In the genomic region with DNA sequence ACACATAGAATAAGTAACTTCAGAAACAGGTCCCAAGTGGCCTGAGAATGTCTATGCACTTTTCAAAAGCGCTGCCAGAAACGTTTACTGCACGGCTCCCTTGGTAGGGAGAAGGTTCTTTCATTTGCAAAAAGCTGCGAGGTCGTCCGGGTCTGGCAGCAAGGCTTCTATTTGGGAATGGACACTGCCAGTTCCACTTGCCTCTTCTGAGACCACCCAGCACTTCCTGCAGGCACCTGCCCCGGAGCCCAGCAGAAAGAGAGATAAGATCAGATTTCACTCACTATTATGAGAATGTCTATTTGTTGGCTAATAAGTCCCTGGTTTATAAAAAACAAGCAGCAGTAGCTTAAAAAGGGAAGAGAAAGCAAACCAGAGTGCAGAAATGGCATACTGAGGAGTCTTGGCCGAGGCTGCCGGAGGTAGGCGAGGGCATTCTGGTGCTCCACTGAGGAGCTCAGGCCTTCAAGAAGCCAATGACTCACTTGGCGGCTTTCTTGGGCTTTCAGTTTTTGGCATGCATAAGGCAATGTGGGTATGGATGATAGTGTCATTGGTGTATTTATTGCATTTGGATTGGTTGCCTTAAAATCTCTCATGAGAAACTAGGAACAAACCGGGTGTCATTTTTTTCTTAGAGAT, we compare ENCODE assay signal across 8 cellular contexts.
A peak's percentile ranks its signal among the peaks of the same experiment; 100 is the strongest.
DNase-seq lines count a peak whose midpoint lies in the region; ATAC-seq and TF ChIP-seq lines count a peak whose summit lies in the region.

No MANE protein-coding gene starts in this region.

- peak; percentile 46 for ATAC-seq in HG02610 (IDR thresholded peaks at IDR 0.05; ENCODE audit: unreplicated experiment)
- ATAC-seq in HG02623 (IDR thresholded peaks at IDR 0.05; ENCODE audit: unreplicated experiment): no peak
- no peak for ATAC-seq in GM21737 (IDR thresholded peaks at IDR 0.05; ENCODE audit: unreplicated experiment)

- intact Hi-C loops in CD14-positive monocyte (cut with micrococcal nuclease): loop anchor here (10.0 kb wide), 1 partner anchor 123 kb away; the partner anchor contains the start of gene ARL5A (in 2 of the 2)

- peaks cover 0 to 3% (median 2%) of the 10 kb centered on the region in 3 donors for H3K27me3 Mint-ChIP-seq in CD14-positive monocyte (ENCODE audit: low read depth in 3 of 3)

- peak overlapping the region; percentile 4 to 34 for H3K4me3 ChIP-seq in right atrium auricular region

- peak overlapping the region; percentile 61 to 91 (median 80) for H3K27ac Mint-ChIP-seq in CD14-positive monocyte

- H3K4me1 Mint-ChIP-seq in CD14-positive monocyte: peaks cover 34% of the 10 kb centered on the region

- TF ChIP-seq CTCF in CD14-positive monocyte (IDR thresholded peaks at IDR 0.05) (peak; percentile 70), right atrium auricular region (IDR thresholded peaks at IDR 0.05) (peak in 1 of 2 donors; percentile 32)

- no peaks in the 10 kb centered on the region for H3K9me3 ChIP-seq in right atrium auricular region

- H3K27ac ChIP-seq in right atrium auricular region: no peak overlapping the region

- H3K4me3 Mint-ChIP-seq in CD14-positive monocyte: peak overlapping the region; percentile 78 to 90

- peaks cover 0 to 10% of the 10 kb centered on the region in 2 donors for H3K4me1 ChIP-seq in right atrium auricular region

- H3K36me3 Mint-ChIP-seq in CD14-positive monocyte: peaks cover 0 to 7% of the 10 kb centered on the region in 2 donors

- peak; percentile 58 for DNase-seq in CD14-positive monocyte (ENCODE audit: low spot score)
- peak; percentile 64 for DNase-seq in SIG-M5 treated with dmso at 0.1 percent for 504 hours (lab: John Stamatoyannopoulos, UW; ENCODE audit: unreplicated experiment)
- no peak for DNase-seq in right atrium auricular region (ENCODE audit: low spot score)
- peak; percentile 58 for DNase-seq in stromal cell of bone marrow (ENCODE audit: low read depth)
- DNase-seq in NCI-H1436 (lab: John Stamatoyannopoulos, UW): no peak

- H3K36me3 ChIP-seq in right atrium auricular region: no peaks in the 10 kb centered on the region

- no peaks in the 10 kb centered on the region for H3K27me3 ChIP-seq in right atrium auricular region

- peaks cover 5 to 12% (median 8%) of the 10 kb centered on the region in 7 donors for H3K9me3 Mint-ChIP-seq in CD14-positive monocyte

Comparison
In these comparisons a context has a peak if more than half of its experiments do, and no peak if none do; other contexts are left out.
1. DNase-seq: peak in CD14-positive monocyte (single experiment), SIG-M5 treated with dmso at 0.1 percent for 504 hours (single experiment) and stromal cell of bone marrow (single experiment); none in right atrium auricular region (single experiment) and NCI-H1436 (single experiment).